Comparison of ENCODE assay signal across 16 cellular contexts in the genomic region with DNA sequence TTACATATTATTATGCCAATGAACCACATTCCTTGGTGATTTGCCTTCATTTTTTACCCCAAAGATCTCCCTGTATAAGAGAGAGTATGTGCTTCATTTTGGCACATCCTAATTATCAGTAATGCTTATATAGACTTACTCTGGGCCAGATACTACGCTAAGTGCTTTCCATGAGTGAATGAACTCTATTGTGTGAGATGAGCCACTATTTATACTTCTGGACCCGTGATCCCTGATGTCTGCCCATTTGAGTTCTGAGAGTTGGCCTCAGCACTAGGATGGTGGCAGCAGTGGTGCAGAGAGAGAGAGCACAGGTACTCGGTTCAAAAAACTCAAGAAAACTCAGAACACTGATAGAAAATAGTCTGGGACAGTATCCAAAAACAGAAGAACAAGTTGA. TPM values are rescaled to one million over a fixed set of nuclear protein-coding genes. Genes with fewer than 3 reads are reported as not detected.
DNase-seq lines count a peak whose midpoint lies in the region; ATAC-seq and TF ChIP-seq lines count a peak whose summit lies in the region.
"Had no signal": no experiment of that assay in that cellular context is flagged by ENCODE, and none has a peak within 500 bp of the region (broad histone marks: within the 10 kb centered on the region; RNA-seq: fewer than 3 reads in every experiment).

No MANE protein-coding gene starts in this region.

- no peaks in the 10 kb centered on the region for H3K36me3 Mint-ChIP-seq in GM23338 (ENCODE audit: low read depth)
- no peaks in the 10 kb centered on the region for H3K36me3 Mint-ChIP-seq in WTC11
- peaks cover 5% of the 10 kb centered on the region for H3K36me3 Mint-ChIP-seq in endothelial cell (ENCODE audit: low read depth, unreplicated experiment)

- peaks cover 31% of the 10 kb centered on the region for H3K4me1 Mint-ChIP-seq in GM23338
- peaks cover 37% of the 10 kb centered on the region for H3K4me1 Mint-ChIP-seq in WTC11
- peaks cover 14% of the 10 kb centered on the region for H3K4me1 Mint-ChIP-seq in endothelial cell (ENCODE audit: unreplicated experiment)

- H2AFZ ChIP-seq in GM23338: no peak overlapping the region

- peaks cover 15% of the 10 kb centered on the region for H3K4me1 ChIP-seq in GM23338 (ENCODE audit: insufficient read depth)

- H3K4me3 Mint-ChIP-seq in GM23338 (no peak overlapping the region), WTC11 (no peak overlapping the region), endothelial cell (ENCODE audit: unreplicated experiment) (no peak overlapping the region)
- H3K4me3 Mint-ChIP-seq: B cell; CD4-positive, alpha-beta T cell had no signal

- no peaks in the 10 kb centered on the region for H3K27me3 ChIP-seq in GM23338 (ENCODE audit: insufficient read depth)

- no peak overlapping the region for H3K4me2 ChIP-seq in GM23338

- POLR2A ChIA-PET in WTC11 (lab: Charles Lee): no interaction called here

- H3F3A ChIP-seq in GM23338 (replicated peaks; ENCODE audit: low read depth): peaks cover 3% of the 10 kb centered on the region; the same call in 1 of the 2 replicates

- H3K79me2 ChIP-seq in GM23338 (replicated peaks; ENCODE audit: insufficient read depth): no peaks in the 10 kb centered on the region

- H3K4me3 ChIP-seq in GM23338: no peak overlapping the region
- H3K4me3 ChIP-seq: K562 had no signal

- TF ChIP-seq CTCF in 22Rv1 (IDR thresholded peaks at IDR 0.05) (no peak), GM23338 (conservative IDR thresholded peaks at IDR 0.05; ENCODE audit: low read depth in 2 of 2) (no peak), WTC11 (IDR thresholded peaks at IDR 0.05) (no peak), endothelial cell (IDR thresholded peaks at IDR 0.05; ENCODE audit: unreplicated experiment) (no peak)

- DNase-seq in GM23338 (ENCODE audit: low spot score): no peak
- no peak for DNase-seq in WTC11 (ENCODE audit: low spot score)
- no peak for DNase-seq in endothelial cell (ENCODE audit: low spot score)
- DNase-seq in dedifferentiated amniotic fluid mesenchymal stem cell (ENCODE audit: extremely low spot score): no peak
- DNase-seq: C1 segment of cervical spinal cord; CD4-positive, alpha-beta T cell; COR-L47; DND-41; GDM1 had no signal

- peak overlapping the region; percentile 80 for H3K27ac Mint-ChIP-seq in GM23338
- H3K27ac Mint-ChIP-seq in WTC11: peak overlapping the region; percentile 89
- H3K27ac Mint-ChIP-seq in endothelial cell (ENCODE audit: unreplicated experiment): peak overlapping the region; percentile 42
- H3K27ac Mint-ChIP-seq: CD4-positive, alpha-beta T cell had no signal

- H3K9me3 Mint-ChIP-seq in GM23338 (no peaks in the 10 kb centered on the region; the same call in 1 of the 3 replicates), WTC11 (no peaks in the 10 kb centered on the region), endothelial cell (ENCODE audit: unreplicated experiment) (no peaks in the 10 kb centered on the region)
- H3K9me3 Mint-ChIP-seq: CD4-positive, alpha-beta T cell had no signal

- H3K36me3 ChIP-seq in GM23338 (ENCODE audit: insufficient read depth): no peaks in the 10 kb centered on the region

- H4K20me1 ChIP-seq in GM23338 (replicated peaks; ENCODE audit: insufficient read depth): no peaks in the 10 kb centered on the region

- ATAC-seq in GM23338 (no peak), WTC11 (no peak), HG02852 (IDR thresholded peaks at IDR 0.05; ENCODE audit: unreplicated experiment) (no peak), GM21529 (IDR thresholded peaks at IDR 0.05; ENCODE audit: unreplicated experiment) (no peak), HG03565 (IDR thresholded peaks at IDR 0.05; ENCODE audit: unreplicated experiment) (no peak)
- ATAC-seq: K562 had no signal

- CTCF ChIA-PET in WTC11 (lab: Charles Lee): interaction anchor here (1.0 to 2.5 kb wide), 2 partner anchors 28 to 58 kb away, joined by 3 to 13 read pairs; no protein-coding TSS in a partner anchor

- H3K9me2 ChIP-seq in GM23338 (ENCODE audit: insufficient read depth): no peaks in the 10 kb centered on the region

- peak overlapping the region; percentile 43 for H3K27ac ChIP-seq in 22Rv1
- H3K27ac ChIP-seq in GM23338 (ENCODE audit: low read depth): no peak overlapping the region
- H3K27ac ChIP-seq: HL-60 had no signal

- H3K27me3 Mint-ChIP-seq in GM23338 (ENCODE audit: insufficient read depth, low read depth, poor library complexity) (peaks cover 20% of the 10 kb centered on the region), WTC11 (ENCODE audit: low read depth) (no peaks in the 10 kb centered on the region; the same call in 1 of the 2 replicates), endothelial cell (ENCODE audit: unreplicated experiment) (peaks cover 10% of the 10 kb centered on the region)
- H3K27me3 Mint-ChIP-seq: B cell; CD4-positive, alpha-beta T cell had no signal

TF ChIP-seq in GM23338, 12 proteins besides CTCF, POLR2A, EP300 and RAD21 (continues in another document):
- no peak for TF ChIP-seq EZH2phosphoT487 (IDR thresholded peaks at IDR 0.05; ENCODE audit: unreplicated experiment)
- no peak for TF ChIP-seq STAT1 (IDR thresholded peaks at IDR 0.05; ENCODE audit: unreplicated experiment)
- no peak for TF ChIP-seq NANOG (IDR thresholded peaks at IDR 0.05; ENCODE audit: borderline replicate concordance)
- no peak for TF ChIP-seq ZNF331 (CRISPR knock-in tag; IDR thresholded peaks at IDR 0.05; ENCODE audit: low read depth)
- no peak for TF ChIP-seq CREB1 (CRISPR knock-in tag; IDR thresholded peaks at IDR 0.05; ENCODE audit: low read depth)
- TF ChIP-seq ZNF114 (CRISPR knock-in tag; IDR thresholded peaks at IDR 0.05): no peak
- TF ChIP-seq JUNB (IDR thresholded peaks at IDR 0.05; ENCODE audit: unreplicated experiment): no peak

TF ChIP-seq in WTC11, 78 proteins besides CTCF, POLR2A, EP300 and RAD21:
- no peak for TF ChIP-seq SP1 (CRISPR knock-in tag; conservative IDR thresholded peaks at IDR 0.05)
TF ChIP-seq in WTC11: peak in this region for 0.

RNA-seq across cellular contexts. Expression of a gene that starts 17.4 kb away (rescaled TPM):
- 120 and 129 TPM in 2 replicates for total RNA-seq in GM23338 (2014; rRNA removed; shearing (Covaris generic))
- 29.3 and 39.4 TPM in 2 replicates for polyA plus RNA-seq in GM23338 (2016; fragmentation: Nextera tagmentation; extraction: Ambion mirVana)
- 114 to 118 TPM (median 117 TPM) in 3 replicates for total RNA-seq in WTC11 (2021)
- 84.6 TPM for total RNA-seq in endothelial cell (ENCODE audit: unreplicated experiment)

RNA-seq across cellular contexts. Expression of a gene that starts 48.1 kb away (rescaled TPM):
- total RNA-seq in GM23338 (2014; rRNA removed; shearing (Covaris generic)): 834 and 976 TPM in 2 replicates
- 2,942 and 3,166 TPM in 2 replicates for polyA plus RNA-seq in GM23338 (2016; fragmentation: Nextera tagmentation; extraction: Ambion mirVana)
- total RNA-seq in WTC11 (2021): 869 to 943 TPM (median 911 TPM) in 3 replicates
- 3,500 TPM for total RNA-seq in endothelial cell (ENCODE audit: unreplicated experiment)
